Comparison of ENCODE assay signal across 10 cellular contexts in genomic region chr14:55104051-55104954, GRCh38. TPM values are rescaled to one million over a fixed set of nuclear protein-coding genes. Genes with fewer than 3 reads are reported as not detected.
DNase-seq lines count a peak whose midpoint lies in the region; ATAC-seq lines count a peak whose summit lies in the region.
"Had no signal": no experiment of that assay in that cellular context is flagged by ENCODE, and none has a peak within 500 bp of the region (broad histone marks: within the 10 kb centered on the region; RNA-seq: fewer than 3 reads in every experiment).

No MANE protein-coding gene starts in this region.

- no peak overlapping the region for H2BK120ac ChIP-seq in mesendoderm (ENCODE audit: low read depth, low read length)

- no peak overlapping the region for H3K4me3 ChIP-seq in mesendoderm (ENCODE audit: low read length)

- no peak for DNase-seq in stimulated activated naive CD8-positive, alpha-beta T cell treated with anti-CD3 and anti-CD28 coated beads, Interleukin-15, Interleukin-2, amounts not matched to agents 100 U/mL and 50 U/mL, for 24 hours
- DNase-seq in activated naive CD8-positive, alpha-beta T cell treated with anti-CD3 and anti-CD28 coated beads for 36 hours: no peak
- DNase-seq in mesendoderm (peak; percentile 65), NCI-H2171 (lab: John Stamatoyannopoulos, UW) (no peak), GOT3 (lab: John Stamatoyannopoulos, UW) (no peak)
- DNase-seq: activated T-cell treated with anti-CD3 and anti-CD28 coated beads for 4 hours, naive B cell had no signal

- H3K18ac ChIP-seq in mesendoderm (ENCODE audit: low read length): no peak overlapping the region

- H3K79me1 ChIP-seq in mesendoderm (ENCODE audit: low read length): no peaks in the 10 kb centered on the region

- peaks cover 9% of the 10 kb centered on the region for H3K36me3 Mint-ChIP-seq in stimulated activated naive CD8-positive, alpha-beta T cell treated with anti-CD3 and anti-CD28 coated beads, Interleukin-15, Interleukin-2, amounts not matched to agents 100 ng/mL and 50 ng/mL, for 24 hours (ENCODE audit: low read depth)
- H3K36me3 Mint-ChIP-seq in activated naive CD8-positive, alpha-beta T cell treated with anti-CD3 and anti-CD28 coated beads for 36 hours: peaks cover 8% of the 10 kb centered on the region

- no peaks in the 10 kb centered on the region for H3K79me2 ChIP-seq in mesendoderm (ENCODE audit: control insufficient read depth, insufficient read depth, low read length)

- no peak overlapping the region for H3K23ac ChIP-seq in mesendoderm (ENCODE audit: low read length)

- H2BK15ac ChIP-seq in mesendoderm (replicated peaks; ENCODE audit: low read depth): no peak overlapping the region

- no peaks in the 10 kb centered on the region for H3K27me3 Mint-ChIP-seq in stimulated activated naive CD8-positive, alpha-beta T cell treated with anti-CD3 and anti-CD28 coated beads, Interleukin-15, Interleukin-2, amounts not matched to agents 100 ng/mL and 50 ng/mL, for 24 hours
- no peaks in the 10 kb centered on the region for H3K27me3 Mint-ChIP-seq in activated naive CD8-positive, alpha-beta T cell treated with anti-CD3 and anti-CD28 coated beads for 36 hours
- H3K27me3 Mint-ChIP-seq: naive B cell had no signal

- H3K56ac ChIP-seq in mesendoderm (ENCODE audit: low read length): no peak overlapping the region

- peaks cover 7% of the 10 kb centered on the region for H3K9me3 Mint-ChIP-seq in stimulated activated naive CD8-positive, alpha-beta T cell treated with anti-CD3 and anti-CD28 coated beads, Interleukin-15, Interleukin-2, amounts not matched to agents 100 ng/mL and 50 ng/mL, for 24 hours
- H3K9me3 Mint-ChIP-seq in activated naive CD8-positive, alpha-beta T cell treated with anti-CD3 and anti-CD28 coated beads for 36 hours: peaks cover 9% of the 10 kb centered on the region

- WGBS in mesendoderm (ENCODE audit: extremely low coverage, insufficient coverage, low lambda C conversion rate): no CpG with 5 or more reads among the region's 6 CpGs

- peaks cover 7% of the 10 kb centered on the region for H3K4me1 ChIP-seq in mesendoderm (ENCODE audit: control insufficient read depth, low read depth, low read length)

- H3K27ac Mint-ChIP-seq in stimulated activated naive CD8-positive, alpha-beta T cell treated with anti-CD3 and anti-CD28 coated beads, Interleukin-15, Interleukin-2, amounts not matched to agents 100 ng/mL and 50 ng/mL, for 24 hours: peak overlapping the region; percentile 84
- H3K27ac Mint-ChIP-seq in activated naive CD8-positive, alpha-beta T cell treated with anti-CD3 and anti-CD28 coated beads for 36 hours: peak overlapping the region; percentile 98

- H3K4me2 ChIP-seq in mesendoderm (ENCODE audit: low read length): no peak overlapping the region

- no peak overlapping the region for H3K4ac ChIP-seq in mesendoderm (ENCODE audit: low read depth, low read length)

- H3K4me3 Mint-ChIP-seq in stimulated activated naive CD8-positive, alpha-beta T cell treated with anti-CD3 and anti-CD28 coated beads, Interleukin-15, Interleukin-2, amounts not matched to agents 100 ng/mL and 50 ng/mL, for 24 hours: no peak overlapping the region
- H3K4me3 Mint-ChIP-seq in activated naive CD8-positive, alpha-beta T cell treated with anti-CD3 and anti-CD28 coated beads for 36 hours: no peak overlapping the region
- H3K4me3 Mint-ChIP-seq: naive B cell had no signal

- H4K5ac ChIP-seq in mesendoderm (ENCODE audit: low read length): no peak overlapping the region

- H3K27ac ChIP-seq in mesendoderm (ENCODE audit: low read depth, low read length): no peak overlapping the region

- H4K8ac ChIP-seq in mesendoderm (ENCODE audit: low read depth, low read length): no peak overlapping the region

- ATAC-seq in stimulated activated naive CD8-positive, alpha-beta T cell treated with anti-CD3 and anti-CD28 coated beads, Interleukin-15, Interleukin-2, amounts not matched to agents 100 U/mL and 50 U/mL, for 24 hours: no peak
- no peak for ATAC-seq in HG03565 (IDR thresholded peaks at IDR 0.05; ENCODE audit: unreplicated experiment)
- no peak for ATAC-seq in GM21717 (IDR thresholded peaks at IDR 0.05; ENCODE audit: unreplicated experiment)

- H3K4me1 Mint-ChIP-seq in stimulated activated naive CD8-positive, alpha-beta T cell treated with anti-CD3 and anti-CD28 coated beads, Interleukin-15, Interleukin-2, amounts not matched to agents 100 ng/mL and 50 ng/mL, for 24 hours (ENCODE audit: low read depth): peaks cover 49% of the 10 kb centered on the region
- H3K4me1 Mint-ChIP-seq in activated naive CD8-positive, alpha-beta T cell treated with anti-CD3 and anti-CD28 coated beads for 36 hours: peaks cover 37% of the 10 kb centered on the region

- H3K27me3 ChIP-seq in mesendoderm (ENCODE audit: insufficient read depth, low read length, poor library complexity): no peaks in the 10 kb centered on the region

- H3K9ac ChIP-seq in mesendoderm (ENCODE audit: low read length): no peak overlapping the region

- H2AK5ac ChIP-seq in mesendoderm (ENCODE audit: low read length): no peak overlapping the region

- no peaks in the 10 kb centered on the region for H3K36me3 ChIP-seq in mesendoderm (ENCODE audit: control insufficient read depth, insufficient read depth, low read length)

- no peak overlapping the region for H2BK5ac ChIP-seq in mesendoderm (ENCODE audit: low read length)

RNA-seq across cellular contexts. Expression of gene LGALS3, which starts 24.7 kb away (rescaled TPM):
- total RNA-seq in activated naive CD8-positive, alpha-beta T cell treated with anti-CD3 and anti-CD28 coated beads for 36 hours: 1 to 10 TPM; 2.8 to 3.1 TPM
- 9.2 TPM for polyA plus RNA-seq in mesendoderm (2013, experiment 1 of 2)
- 9.7 TPM for polyA plus RNA-seq in mesendoderm (2013, experiment 2 of 2)

RNA-seq across cellular contexts. Expression of gene MAPK1IP1L, which starts 52.9 kb away (rescaled TPM):
- 100 to 1,000 TPM; 118 to 122 TPM for total RNA-seq in activated naive CD8-positive, alpha-beta T cell treated with anti-CD3 and anti-CD28 coated beads for 36 hours
- polyA plus RNA-seq in mesendoderm (2013, experiment 1 of 2): 148 TPM
- 159 TPM for polyA plus RNA-seq in mesendoderm (2013, experiment 2 of 2)
